8 cellular contexts compared by ENCODE assay signal in the genomic region with DNA sequence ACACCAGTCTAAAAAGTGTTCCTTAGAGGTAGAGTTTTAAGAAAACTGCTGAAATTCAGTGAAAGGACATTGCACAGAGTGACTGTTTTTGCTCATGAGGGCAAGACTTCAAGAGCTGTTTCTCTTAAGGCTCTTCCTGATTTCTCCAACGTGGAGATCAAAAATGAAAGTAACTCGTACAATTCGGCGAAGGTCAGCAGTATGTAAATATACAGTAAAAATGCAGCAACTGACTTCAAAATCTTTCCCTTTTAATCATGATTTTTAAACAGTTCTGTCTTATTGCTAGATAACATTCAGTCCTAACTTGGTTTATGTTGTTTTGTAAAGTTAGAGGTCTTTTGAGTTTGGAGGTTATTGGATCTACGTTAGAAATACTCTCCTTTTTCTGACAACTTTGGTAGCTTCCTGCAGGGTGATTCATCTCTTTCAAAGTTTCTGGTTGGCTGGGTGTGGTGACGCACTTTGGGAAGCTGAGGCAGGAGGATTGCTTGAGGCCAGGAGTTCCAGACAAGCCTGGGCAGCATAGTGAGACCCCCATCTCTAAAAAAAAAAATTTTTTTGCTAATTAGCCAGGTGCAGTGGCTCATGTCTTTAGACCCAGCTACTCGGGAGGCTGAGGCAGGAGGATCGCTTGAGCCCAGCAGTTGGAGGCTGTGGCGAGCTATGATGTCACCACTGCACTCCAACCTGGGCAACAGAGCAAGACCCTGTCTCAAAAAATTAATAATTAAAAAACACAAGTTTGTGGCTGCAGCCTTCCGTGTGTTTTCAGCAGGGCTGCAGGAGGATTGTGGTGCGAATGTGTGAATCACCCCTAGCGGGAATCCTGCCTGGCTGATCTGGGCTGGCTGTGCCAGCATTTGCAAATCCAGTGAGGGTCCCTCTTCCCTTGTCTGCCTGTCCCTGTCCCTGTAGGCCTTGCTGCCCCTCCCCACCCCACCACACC.
A peak's percentile ranks its signal among the peaks of the same experiment; 100 is the strongest.
DNase-seq lines count a peak whose midpoint lies in the region; ATAC-seq and TF ChIP-seq lines count a peak whose summit lies in the region.

No MANE protein-coding gene starts in this region.

- peak; percentile 23 for DNase-seq in activated naive CD4-positive, alpha-beta T cell treated with Interleukin-2 at 50 U/mL for 16 hours
- no peak for DNase-seq in activated naive CD4-positive, alpha-beta T cell treated with anti-CD3 and anti-CD28 coated beads, Interleukin-2, amount 50 U/mL, for 16 hours
- DNase-seq in RWPE2 (ENCODE audit: low spot score) (no peak), coronary artery (ENCODE audit: low spot score) (no peak), DMS 273 (lab: John Stamatoyannopoulos, UW; ENCODE audit: unreplicated experiment) (no peak), NCI-H187 treated with DMSO at 0.1 percent for 48 hours (lab: John Stamatoyannopoulos, UW) (no peak), COLO668 (lab: John Stamatoyannopoulos, UW; ENCODE audit: unreplicated experiment) (no peak)

- H3K27me3 ChIP-seq in RWPE2 (ENCODE audit: insufficient read depth, poor library complexity, severe bottlenecking) (no peaks in the 10 kb centered on the region), muscle layer of colon (ENCODE audit: control insufficient read depth in 1 of 2, insufficient read depth in 2 of 2, low read length in 2 of 2) (no peaks in the 10 kb centered on the region)

- peaks cover 26% of the 10 kb centered on the region for H3K4me1 ChIP-seq in RWPE2 (ENCODE audit: insufficient read depth, poor library complexity, severe bottlenecking)
- H3K4me1 ChIP-seq in muscle layer of colon (ENCODE audit: insufficient read depth, low read length) = peaks cover 39% of the 10 kb centered on the region

- H3K4me3 ChIP-seq in RWPE2 (ENCODE audit: severe bottlenecking) (peak overlapping the region; percentile 25), coronary artery (peak overlapping the region; percentile 57), muscle layer of colon (ENCODE audit: low read depth in 1 of 2, low read length in 2 of 2) (peak overlapping the region in 1 of 2 donors; percentile 41)

- no peak for ATAC-seq in RWPE2 (ENCODE audit: low read depth)

- peak overlapping the region; percentile 25 for H3K9ac ChIP-seq in muscle layer of colon (ENCODE audit: low read length)

- H3K36me3 ChIP-seq in RWPE2 (ENCODE audit: low read depth) (peaks cover 49% of the 10 kb centered on the region), muscle layer of colon (ENCODE audit: insufficient read depth, low read length) (peaks cover 29% of the 10 kb centered on the region)

- no peaks in the 10 kb centered on the region for H3K9me3 ChIP-seq in RWPE2 (ENCODE audit: severe bottlenecking)
- no peaks in the 10 kb centered on the region for H3K9me3 ChIP-seq in muscle layer of colon (ENCODE audit: low read length)

- H3K27ac ChIP-seq in RWPE2 (ENCODE audit: poor library complexity, severe bottlenecking) (peak overlapping the region; percentile 94), coronary artery (peak overlapping the region; percentile 93 to 95), muscle layer of colon (ENCODE audit: low read depth, low read length) (peak overlapping the region; percentile 96)

- TF ChIP-seq CTCF in RWPE2 (IDR thresholded peaks at IDR 0.05; ENCODE audit: poor library complexity, severe bottlenecking) = no peak
- no peak for TF ChIP-seq CTCF in coronary artery (IDR thresholded peaks at IDR 0.05)
